1 cellular context compared by ENCODE assay signal in genomic region chr11:72637198-72637597, GRCh38.
TF ChIP-seq lines count a peak whose summit lies in the region.

No MANE protein-coding gene starts in this region.

TF ChIP-seq in GM23338, 12 proteins besides CTCF, POLR2A, EP300 and RAD21 (continued from another document):
- TF ChIP-seq ZNF462 (CRISPR knock-in tag; IDR thresholded peaks at IDR 0.05), result no peak
- TF ChIP-seq CREB1 (CRISPR knock-in tag; IDR thresholded peaks at IDR 0.05; ENCODE audit: low read depth), result no peak
- no peak for TF ChIP-seq EZH2 (IDR thresholded peaks at IDR 0.05; ENCODE audit: low read depth, unreplicated experiment)
- TF ChIP-seq JUNB (IDR thresholded peaks at IDR 0.05; ENCODE audit: unreplicated experiment), result no peak
- TF ChIP-seq NANOG (IDR thresholded peaks at IDR 0.05; ENCODE audit: borderline replicate concordance), result no peak
- no peak for TF ChIP-seq ETS1 (IDR thresholded peaks at IDR 0.05)
